ENCODE assay signal across 24 cellular contexts in genomic region chr4:120568736-120569135, GRCh38.
"Had no signal": no experiment of that assay in that cellular context is flagged by ENCODE, and none has a peak within 500 bp of the region (broad histone marks: within the 10 kb centered on the region; RNA-seq: fewer than 3 reads in every experiment).

No MANE protein-coding gene starts in this region.

- H3K4me3 ChIP-seq: adrenal gland, body of pancreas, breast epithelium, Peyer's patch had no signal

- H3K27me3 ChIP-seq: adrenal gland, body of pancreas, breast epithelium, Peyer's patch had no signal

- H3K36me3 ChIP-seq: adrenal gland, breast epithelium, Peyer's patch had no signal

- H3K4me1 ChIP-seq: adrenal gland, body of pancreas, breast epithelium, Peyer's patch had no signal

- H3K9me3 ChIP-seq: adrenal gland, body of pancreas, breast epithelium, Peyer's patch, SK-N-SH had no signal

- DNase-seq: activated CD4-positive, alpha-beta memory T cell treated with anti-CD3 and anti-CD28 coated beads for 36 hours; activated CD4-positive, alpha-beta T cell treated with anti-CD3 and anti-CD28 coated beads for 36 hours; activated CD4-positive, alpha-beta T cell treated with anti-CD3 and anti-CD28 coated beads, Interleukin-2, amount 50 U/mL, for 1 hour; activated CD8-positive, alpha-beta memory T cell treated with anti-CD3 and anti-CD28 coated beads, Interleukin-2, amount 50 U/mL, for 4 hours; activated gamma-delta T cell treated with Interleukin-2 at 50 U/mL for 16 hours; activated naive CD4-positive, alpha-beta T cell treated with anti-CD3 and anti-CD28 coated beads for 36 hours; activated T-cell treated with anti-CD3 and anti-CD28 coated beads for 4 hours; activated T-cell treated with anti-CD3 and anti-CD28 coated beads, Interleukin-2, amount 50 U/mL, for 4 hours; adrenal gland; body of pancreas; Karpas-422; KBM-7; NCI-H1048; NCI-H1436 treated with DMSO at 0.1 percent for 48 hours; NCI-H187 treated with DMSO at 0.1 percent for 48 hours; NCI-H2081; NCI-H345; NCI-H526 treated with DMSO at 0.1 percent for 48 hours; NCI-H82; PC-3; Peyer's patch; RPMI8226; SK-N-SH had no signal

- H3K27ac ChIP-seq: adrenal gland, body of pancreas, breast epithelium, Peyer's patch had no signal
